ENCODE assay signal across 36 cellular contexts in the genomic region with DNA sequence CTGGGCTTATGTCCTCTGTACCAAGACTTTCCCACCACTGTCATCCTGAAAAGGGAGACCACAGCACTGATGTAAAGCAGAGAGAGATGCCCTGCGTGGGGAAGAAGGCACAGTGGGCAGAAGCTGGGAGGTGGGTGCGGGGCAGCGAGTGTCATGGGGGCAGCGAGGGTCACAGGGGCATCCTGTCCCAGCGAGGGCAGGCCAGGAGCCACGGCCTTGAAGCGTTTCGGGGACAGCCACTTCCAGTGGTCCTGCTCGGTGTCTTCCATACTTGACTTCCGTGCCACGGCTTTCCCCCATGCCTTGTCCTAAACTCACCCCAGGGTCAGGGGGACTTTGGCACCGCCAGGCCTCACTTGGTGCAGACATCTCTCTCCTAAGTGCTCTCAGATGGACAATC.
"Had no signal": no experiment of that assay in that cellular context is flagged by ENCODE, and none has a peak within 500 bp of the region (broad histone marks: within the 10 kb centered on the region; RNA-seq: fewer than 3 reads in every experiment).

No MANE protein-coding gene starts in this region.

- H3K27ac Mint-ChIP-seq: activated B cell treated with CpG ODN at 0.5 μM for 24 hours; activated CD4-positive, alpha-beta memory T cell treated with anti-CD3 and anti-CD28 coated beads, Interleukin-2, amount 10 ng/mL, durations not matched to agents 7 days and 5 days; activated CD4-positive, alpha-beta T cell treated with anti-CD3 and anti-CD28 coated beads for 36 hours; activated CD4-positive, alpha-beta T cell treated with anti-CD3 and anti-CD28 coated beads, Interleukin-2, amount 10 ng/mL, durations not matched to agents 7 days and 5 days; activated CD8-positive, alpha-beta memory T cell treated with anti-CD3 and anti-CD28 coated beads, Interleukin-2, amount 10 ng/mL, durations not matched to agents 7 days and 5 days; activated CD8-positive, alpha-beta T cell treated with anti-CD3 and anti-CD28 coated beads, Interleukin-2, amount 10 ng/mL, durations not matched to agents 7 days and 5 days; activated naive CD4-positive, alpha-beta T cell treated with anti-CD3 and anti-CD28 coated beads, Interleukin-2, amount 10 ng/mL, durations not matched to agents 7 days and 5 days; activated naive CD4-positive, alpha-beta T cell treated with anti-CD3 and anti-CD28 coated beads, Interleukin-2, amount 50 U/mL, for 24 hours; activated naive CD8-positive, alpha-beta T cell; activated naive CD8-positive, alpha-beta T cell treated with anti-CD3 and anti-CD28 coated beads, Interleukin-2, amount 10 ng/mL, durations not matched to agents 7 days and 5 days; activated naive CD8-positive, alpha-beta T cell treated with anti-CD3 and anti-CD28 coated beads, Interleukin-2, amount 50 U/mL, for 24 hours; activated T-cell treated with anti-CD3 and anti-CD28 coated beads, Interleukin-2, amount 50 U/mL, for 24 hours; activated T-helper 2 cell treated with anti-CD3 and anti-CD28 coated beads, Interferon-gamma antibody, Interleukin-2, Interleukin-4, amounts not matched to agents 10 μg/mL and 5 μg/mL and 100 μg/mL, durations not matched to agents 14 hours and 24 hours and 36 hours; brain; T-helper 1 cell treated with Interleukin-12 subunit alpha and Interleukin-12 subunit beta and Interleukin-4 antibody, amounts not matched to agents 30 μg/mL and 1 μg/mL, for 36 hours; T-helper 2 cell treated with Interferon-gamma antibody and Interleukin-4, amounts not matched to agents 5 μg/mL and 100 μg/mL, for 36 hours had no signal

- H3K27me3 ChIP-seq: ascending aorta, cardiac muscle cell had no signal

- H3K36me3 ChIP-seq: ascending aorta, cardiac muscle cell had no signal

- H3K9me3 Mint-ChIP-seq: activated B cell treated with CpG ODN at 0.5 μM for 24 hours; activated CD4-positive, alpha-beta memory T cell treated with anti-CD3 and anti-CD28 coated beads, Interleukin-2, amount 10 ng/mL, durations not matched to agents 7 days and 5 days; activated CD4-positive, alpha-beta T cell treated with anti-CD3 and anti-CD28 coated beads, Interleukin-2, amount 10 ng/mL, durations not matched to agents 7 days and 5 days; activated naive CD4-positive, alpha-beta T cell treated with anti-CD3 and anti-CD28 coated beads, Interleukin-2, amount 10 ng/mL, durations not matched to agents 7 days and 5 days; activated naive CD4-positive, alpha-beta T cell treated with anti-CD3 and anti-CD28 coated beads, Interleukin-2, amount 50 U/mL, for 24 hours; activated naive CD8-positive, alpha-beta T cell treated with anti-CD3 and anti-CD28 coated beads, Interleukin-2, amount 10 ng/mL, durations not matched to agents 7 days and 5 days; activated naive CD8-positive, alpha-beta T cell treated with anti-CD3 and anti-CD28 coated beads, Interleukin-2, amount 50 U/mL, for 24 hours; activated T-cell treated with anti-CD3 and anti-CD28 coated beads, Interleukin-2, amount 50 U/mL, for 24 hours; activated T-helper 2 cell treated with anti-CD3 and anti-CD28 coated beads, Interferon-gamma antibody, Interleukin-2, Interleukin-4, amounts not matched to agents 10 μg/mL and 5 μg/mL and 100 μg/mL, durations not matched to agents 14 hours and 24 hours and 36 hours; central memory CD8-positive, alpha-beta T cell; T-helper 1 cell treated with Interleukin-12 subunit alpha and Interleukin-12 subunit beta and Interleukin-4 antibody, amounts not matched to agents 30 μg/mL and 1 μg/mL, for 36 hours; T-helper 2 cell treated with Interferon-gamma antibody and Interleukin-4, amounts not matched to agents 5 μg/mL and 100 μg/mL, for 36 hours had no signal

- H3K4me3 ChIP-seq: ascending aorta, cardiac muscle cell had no signal

- H3K27ac ChIP-seq: ascending aorta, cardiac muscle cell, VCaP had no signal

- H3K36me3 Mint-ChIP-seq: activated CD8-positive, alpha-beta memory T cell treated with anti-CD3 and anti-CD28 coated beads, Interleukin-2, amount 10 ng/mL, durations not matched to agents 7 days and 5 days; activated naive CD4-positive, alpha-beta T cell treated with anti-CD3 and anti-CD28 coated beads, Interleukin-2, amount 10 ng/mL, durations not matched to agents 7 days and 5 days; activated naive CD4-positive, alpha-beta T cell treated with anti-CD3 and anti-CD28 coated beads, Interleukin-2, amount 50 U/mL, for 24 hours; activated naive CD8-positive, alpha-beta T cell; activated naive CD8-positive, alpha-beta T cell treated with anti-CD3 and anti-CD28 coated beads, Interleukin-2, amount 10 ng/mL, durations not matched to agents 7 days and 5 days; brain had no signal

- H3K4me3 Mint-ChIP-seq: activated B cell treated with CpG ODN at 0.5 μM for 24 hours; activated CD4-positive, alpha-beta memory T cell treated with anti-CD3 and anti-CD28 coated beads, Interleukin-2, amount 10 ng/mL, durations not matched to agents 7 days and 5 days; activated CD4-positive, alpha-beta T cell treated with anti-CD3 and anti-CD28 coated beads for 36 hours; activated CD4-positive, alpha-beta T cell treated with anti-CD3 and anti-CD28 coated beads, Interleukin-2, amount 10 ng/mL, durations not matched to agents 7 days and 5 days; activated CD8-positive, alpha-beta memory T cell treated with anti-CD3 and anti-CD28 coated beads, Interleukin-2, amount 10 ng/mL, durations not matched to agents 7 days and 5 days; activated CD8-positive, alpha-beta T cell treated with anti-CD3 and anti-CD28 coated beads, Interleukin-2, amount 10 ng/mL, durations not matched to agents 7 days and 5 days; activated naive CD4-positive, alpha-beta T cell treated with anti-CD3 and anti-CD28 coated beads, Interleukin-2, amount 10 ng/mL, durations not matched to agents 7 days and 5 days; activated naive CD4-positive, alpha-beta T cell treated with anti-CD3 and anti-CD28 coated beads, Interleukin-2, amount 50 U/mL, for 24 hours; activated naive CD8-positive, alpha-beta T cell; activated naive CD8-positive, alpha-beta T cell treated with anti-CD3 and anti-CD28 coated beads, Interleukin-2, amount 10 ng/mL, durations not matched to agents 7 days and 5 days; activated naive CD8-positive, alpha-beta T cell treated with anti-CD3 and anti-CD28 coated beads, Interleukin-2, amount 50 U/mL, for 24 hours; activated T-cell treated with anti-CD3 and anti-CD28 coated beads, Interleukin-2, amount 50 U/mL, for 24 hours; brain; central memory CD8-positive, alpha-beta T cell; T-helper 1 cell treated with Interleukin-12 subunit alpha and Interleukin-12 subunit beta and Interleukin-4 antibody, amounts not matched to agents 30 μg/mL and 1 μg/mL, for 36 hours; T-helper 2 cell treated with Interferon-gamma antibody and Interleukin-4, amounts not matched to agents 5 μg/mL and 100 μg/mL, for 36 hours had no signal

- H3K4me1 Mint-ChIP-seq: activated B cell treated with CpG ODN at 0.5 μM for 24 hours; activated CD4-positive, alpha-beta memory T cell treated with anti-CD3 and anti-CD28 coated beads, Interleukin-2, amount 10 ng/mL, durations not matched to agents 7 days and 5 days; activated CD4-positive, alpha-beta T cell treated with anti-CD3 and anti-CD28 coated beads for 36 hours; activated CD4-positive, alpha-beta T cell treated with anti-CD3 and anti-CD28 coated beads, Interleukin-2, amount 10 ng/mL, durations not matched to agents 7 days and 5 days; activated CD8-positive, alpha-beta memory T cell treated with anti-CD3 and anti-CD28 coated beads, Interleukin-2, amount 10 ng/mL, durations not matched to agents 7 days and 5 days; activated naive CD4-positive, alpha-beta T cell treated with anti-CD3 and anti-CD28 coated beads, Interleukin-2, amount 10 ng/mL, durations not matched to agents 7 days and 5 days; activated naive CD4-positive, alpha-beta T cell treated with anti-CD3 and anti-CD28 coated beads, Interleukin-2, amount 50 U/mL, for 24 hours; activated naive CD8-positive, alpha-beta T cell treated with anti-CD3 and anti-CD28 coated beads, Interleukin-2, amount 10 ng/mL, durations not matched to agents 7 days and 5 days; brain; central memory CD8-positive, alpha-beta T cell had no signal

- H3K4me1 ChIP-seq: ascending aorta had no signal

- H3K27me3 Mint-ChIP-seq: activated CD4-positive, alpha-beta memory T cell treated with anti-CD3 and anti-CD28 coated beads, Interleukin-2, amount 10 ng/mL, durations not matched to agents 7 days and 5 days; activated CD4-positive, alpha-beta T cell treated with anti-CD3 and anti-CD28 coated beads for 36 hours; activated CD4-positive, alpha-beta T cell treated with anti-CD3 and anti-CD28 coated beads, Interleukin-2, amount 10 ng/mL, durations not matched to agents 7 days and 5 days; activated CD8-positive, alpha-beta memory T cell treated with anti-CD3 and anti-CD28 coated beads, Interleukin-2, amount 10 ng/mL, durations not matched to agents 7 days and 5 days; activated naive CD4-positive, alpha-beta T cell treated with anti-CD3 and anti-CD28 coated beads, Interleukin-2, amount 10 ng/mL, durations not matched to agents 7 days and 5 days; activated naive CD8-positive, alpha-beta T cell treated with anti-CD3 and anti-CD28 coated beads, Interleukin-2, amount 10 ng/mL, durations not matched to agents 7 days and 5 days had no signal

- DNase-seq: activated B cell treated with CpG ODN at 0.5 μM for 24 hours; activated CD4-positive, alpha-beta memory T cell treated with anti-CD3 and anti-CD28 coated beads, Interleukin-2, amount 10 ng/mL, durations not matched to agents 7 days and 5 days; activated CD4-positive, alpha-beta T cell treated with anti-CD3 and anti-CD28 coated beads for 1 hour; activated CD4-positive, alpha-beta T cell treated with anti-CD3 and anti-CD28 coated beads for 36 hours; activated CD4-positive, alpha-beta T cell treated with anti-CD3 and anti-CD28 coated beads for 48 hours; activated CD4-positive, alpha-beta T cell treated with anti-CD3 and anti-CD28 coated beads, Interleukin-2, amount 10 ng/mL, durations not matched to agents 7 days and 5 days; activated CD4-positive, alpha-beta T cell treated with anti-CD3 and anti-CD28 coated beads, Interleukin-2, amount 50 U/mL, for 48 hours; activated CD8-positive, alpha-beta memory T cell treated with anti-CD3 and anti-CD28 coated beads for 24 hours; activated CD8-positive, alpha-beta memory T cell treated with anti-CD3 and anti-CD28 coated beads, Interleukin-2, amount 10 ng/mL, durations not matched to agents 7 days and 5 days; activated CD8-positive, alpha-beta memory T cell treated with anti-CD3 and anti-CD28 coated beads, Interleukin-2, amount 50 U/mL, for 48 hours; activated CD8-positive, alpha-beta T cell treated with anti-CD3 and anti-CD28 coated beads, Interleukin-2, amount 10 ng/mL, durations not matched to agents 7 days and 5 days; activated effector memory CD4-positive, alpha-beta T cell treated with Interleukin-2 at 50 U/mL for 16 hours; activated gamma-delta T cell; activated naive CD4-positive, alpha-beta T cell treated with anti-CD3 and anti-CD28 coated beads, Interleukin-2, amount 10 ng/mL, durations not matched to agents 7 days and 5 days; activated naive CD4-positive, alpha-beta T cell treated with Interleukin-2 at 50 U/mL for 16 hours; activated naive CD8-positive, alpha-beta T cell treated with anti-CD3 and anti-CD28 coated beads, Interleukin-2, amount 10 ng/mL, durations not matched to agents 7 days and 5 days; activated naive CD8-positive, alpha-beta T cell treated with anti-CD3 and anti-CD28 coated beads, Interleukin-2, amount 50 U/mL, for 24 hours; activated T-cell treated with anti-CD3 and anti-CD28 coated beads, Interleukin-2, amount 50 U/mL, for 24 hours; activated T-cell treated with anti-CD3 and anti-CD28 coated beads, Interleukin-2, amount 50 U/mL, for 48 hours; amygdala; anterior cingulate cortex; caudate nucleus; T-helper 1 cell; T-helper 2 cell; T-helper 9 cell had no signal

- ATAC-seq: activated CD4-positive, alpha-beta T cell treated with anti-CD3 and anti-CD28 coated beads for 36 hours; activated CD8-positive, alpha-beta memory T cell treated with anti-CD3 and anti-CD28 coated beads, Interleukin-2, amount 10 ng/mL, durations not matched to agents 7 days and 5 days; activated CD8-positive, alpha-beta T cell treated with anti-CD3 and anti-CD28 coated beads, Interleukin-2, amount 10 ng/mL, durations not matched to agents 7 days and 5 days; activated naive CD8-positive, alpha-beta T cell treated with anti-CD3 and anti-CD28 coated beads, Interleukin-2, amount 50 U/mL, for 24 hours had no signal

- H3K9me3 ChIP-seq: ascending aorta had no signal

- FAIRE-seq: TTC549 had no signal
